ENCODE assay signal across 8 cellular contexts in the genomic region with DNA sequence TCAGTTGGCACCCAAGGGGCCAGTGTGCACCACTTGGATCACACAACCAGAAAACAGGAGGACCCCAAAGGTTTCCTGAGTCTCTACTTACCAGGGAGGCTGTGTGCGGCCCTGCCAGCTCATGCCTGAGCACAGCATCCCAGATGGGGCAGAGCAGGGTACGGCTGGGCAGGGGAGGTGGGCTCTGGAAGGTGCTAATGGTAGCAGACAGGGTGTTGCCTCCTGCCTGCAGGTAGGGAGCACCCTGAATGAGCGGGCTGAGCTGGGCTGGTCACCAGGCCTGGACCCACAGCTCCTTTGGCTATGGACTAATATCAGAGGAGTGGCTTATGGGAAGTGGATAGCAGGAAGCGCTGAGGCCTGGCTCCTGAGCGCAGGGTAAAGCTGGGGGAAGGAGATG. TPM values are rescaled to one million over a fixed set of nuclear protein-coding genes. Genes with fewer than 3 reads are reported as not detected.
"Had no signal": no experiment of that assay in that cellular context is flagged by ENCODE, and none has a peak within 500 bp of the region (broad histone marks: within the 10 kb centered on the region; RNA-seq: fewer than 3 reads in every experiment).

No MANE protein-coding gene starts in this region.

- H3K9me3 Mint-ChIP-seq: activated naive CD8-positive, alpha-beta T cell treated with anti-CD3 and anti-CD28 coated beads, Interleukin-2, amount 10 ng/mL, durations not matched to agents 7 days and 5 days; activated T-helper 1 cell treated with anti-CD3 and anti-CD28 coated beads, Interleukin-12 subunit alpha, Interleukin-12 subunit beta, Interleukin-2, Interleukin-4 antibody, amounts not matched to agents 30 ng/mL and 10 ng/mL and 1 ng/mL, durations not matched to agents 14 hours and 24 hours and 36 hours; natural killer cell had no signal

- H3K36me3 Mint-ChIP-seq: natural killer cell had no signal

- H3K27me3 Mint-ChIP-seq: activated naive CD8-positive, alpha-beta T cell treated with anti-CD3 and anti-CD28 coated beads, Interleukin-2, amount 10 ng/mL, durations not matched to agents 7 days and 5 days had no signal

- H3K27ac ChIP-seq: left ventricle myocardium inferior, testis had no signal

- H3K27ac Mint-ChIP-seq: activated T-helper 1 cell treated with anti-CD3 and anti-CD28 coated beads, Interleukin-12 subunit alpha, Interleukin-12 subunit beta, Interleukin-2, Interleukin-4 antibody, amounts not matched to agents 30 ng/mL and 10 ng/mL and 1 ng/mL, durations not matched to agents 14 hours and 24 hours and 36 hours had no signal

- H3K4me3 Mint-ChIP-seq: activated naive CD8-positive, alpha-beta T cell treated with anti-CD3 and anti-CD28 coated beads, Interleukin-2, amount 10 ng/mL, durations not matched to agents 7 days and 5 days; activated T-helper 1 cell treated with anti-CD3 and anti-CD28 coated beads, Interleukin-12 subunit alpha, Interleukin-12 subunit beta, Interleukin-2, Interleukin-4 antibody, amounts not matched to agents 30 ng/mL and 10 ng/mL and 1 ng/mL, durations not matched to agents 14 hours and 24 hours and 36 hours; natural killer cell had no signal

- DNase-seq: activated naive CD4-positive, alpha-beta T cell; activated naive CD8-positive, alpha-beta T cell treated with anti-CD3 and anti-CD28 coated beads, Interleukin-2, amount 10 ng/mL, durations not matched to agents 7 days and 5 days; cerebellar nuclear complex; left ventricle myocardium inferior; natural killer cell had no signal

RNA-seq across cellular contexts. Expression of gene SMIM5, which starts 19.1 kb away (rescaled TPM):
- total RNA-seq: activated T-helper 1 cell treated with anti-CD3 and anti-CD28 coated beads, Interleukin-12 subunit alpha, Interleukin-12 subunit beta, Interleukin-2, Interleukin-4 antibody, amounts not matched to agents 30 ng/mL and 10 ng/mL and 1 ng/mL, durations not matched to agents 14 hours and 24 hours and 36 hours; dermis blood vessel endothelial cell had no signal
